3 cellular contexts compared by ENCODE assay signal in the genomic region with DNA sequence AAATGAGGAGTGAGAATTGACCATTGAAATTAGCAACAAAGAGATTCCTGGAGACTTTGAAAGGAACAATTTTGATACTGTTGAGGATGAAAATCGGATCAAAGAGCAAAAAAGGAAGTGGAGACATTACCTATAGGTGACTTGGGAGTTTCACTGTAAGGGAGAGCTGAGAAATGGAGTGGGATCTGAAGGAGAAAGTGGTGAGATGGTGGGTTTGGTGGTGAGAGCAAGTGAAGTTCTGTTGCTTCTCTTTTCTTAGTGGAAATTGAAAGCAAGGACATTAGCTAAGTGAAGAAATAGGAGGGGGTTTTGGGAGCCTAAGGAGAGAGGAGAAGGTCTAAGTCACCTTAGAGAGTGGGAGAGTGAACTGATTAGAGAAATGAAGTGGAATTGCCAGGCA.
TF ChIP-seq lines count a peak whose summit lies in the region.

No MANE protein-coding gene starts in this region.

TF ChIP-seq in HepG2, 621 proteins besides CTCF, POLR2A, EP300 and RAD21:
- TF ChIP-seq FOXA1 (IDR thresholded peaks at IDR 0.05) (0 out of 2 replicates have a peak, but pooled peaks have one; percentile 4), FOXA1 (CRISPR knock-in tag; IDR thresholded peaks at IDR 0.05) (no peak), SALL2 (CRISPR knock-in tag; IDR thresholded peaks at IDR 0.05) (no peak)

TF ChIP-seq in GM12891, 5 proteins besides CTCF, POLR2A, EP300 and RAD21:
- TF ChIP-seq SPI1 (IDR thresholded peaks at IDR 0.05; ENCODE audit: low read depth, low read length) = 0 out of 2 replicates have a peak, but pooled peaks have one; percentile 4
- no peak for TF ChIP-seq POLR2AphosphoS5 (IDR thresholded peaks at IDR 0.05; ENCODE audit: low read depth, low read length)

TF ChIP-seq in HEK293, 187 proteins besides CTCF, POLR2A, EP300 and RAD21:
- TF ChIP-seq IKZF3 (tag by site-specific recombination; IDR thresholded peaks at IDR 0.05) (no peak), PRDM1 (tag by site-specific recombination; IDR thresholded peaks at IDR 0.05) (peak; percentile 99)
